ENCODE assay signal across 14 cellular contexts in genomic region chr15:81092559-81092902, GRCh38. TPM values are rescaled to one million over a fixed set of nuclear protein-coding genes. Genes with fewer than 3 reads are reported as not detected.
DNase-seq lines count a peak whose midpoint lies in the region; ATAC-seq and TF ChIP-seq lines count a peak whose summit lies in the region.
"Had no signal": no experiment of that assay in that cellular context is flagged by ENCODE, and none has a peak within 500 bp of the region (broad histone marks: within the 10 kb centered on the region; RNA-seq: fewer than 3 reads in every experiment).

No MANE protein-coding gene starts in this region.

- POLR2A ChIA-PET in HEK293 (lab: Yijun Ruan, JAX) = interaction anchor here (1.3 kb wide), 1 partner anchor 91 kb away, joined by 6 read pairs; the partner anchor contains the start of gene TLNRD1

- H3K36me3 ChIP-seq in HEK293 (ENCODE audit: control insufficient read depth in 2 of 2, insufficient read depth in 1 of 2, low read length in 2 of 2) (no peaks in the 10 kb centered on the region), skeletal muscle satellite cell (ENCODE audit: insufficient read depth, low read length) (no peaks in the 10 kb centered on the region)
- H3K36me3 ChIP-seq: SJSA1 had no signal

- intact Hi-C loops in left ventricle myocardium superior (cut with micrococcal nuclease) = no loop called here

- H3K4me1 ChIP-seq in HEK293 (ENCODE audit: control insufficient read depth, insufficient read depth, low read length) = peaks cover 4% of the 10 kb centered on the region; the same call in 1 of the 2 replicates
- H3K4me1 ChIP-seq in skeletal muscle satellite cell (ENCODE audit: control insufficient read depth, insufficient read depth, low read length) = peaks cover 12% of the 10 kb centered on the region
- H3K4me1 ChIP-seq: SJSA1 had no signal

- ATAC-seq in left ventricle myocardium superior = peak; percentile 37
- no peak for ATAC-seq in HG03521 (IDR thresholded peaks at IDR 0.05; ENCODE audit: unreplicated experiment)
- no peak for ATAC-seq in esophagus mucosa
- ATAC-seq: activated naive CD8-positive, alpha-beta T cell treated with anti-CD3 and anti-CD28 coated beads, Interleukin-2, amount 50 U/mL, for 24 hours had no signal

- DNase-seq in UCSD-AML1 (lab: John Stamatoyannopoulos, UW; ENCODE audit: unreplicated experiment) (peak; percentile 36), left ventricle myocardium superior (peak; percentile 43), OCI-M1 (lab: John Stamatoyannopoulos, UW) (no peak), NCI-H1436 (lab: John Stamatoyannopoulos, UW) (no peak)
- DNase-seq: activated B cell treated with CpG ODN at 0.5 μM for 24 hours; activated naive CD8-positive, alpha-beta T cell treated with anti-CD3 and anti-CD28 coated beads, Interleukin-2, amount 50 U/mL, for 24 hours; activated T-cell treated with anti-CD3 and anti-CD28 coated beads for 4 hours; NCI-H774; small intestine had no signal

- H3K4me2 ChIP-seq in skeletal muscle satellite cell (ENCODE audit: low read length) = peak overlapping the region; percentile 58

- peak overlapping the region; percentile 14 for H3K9ac ChIP-seq in skeletal muscle satellite cell (ENCODE audit: low read depth, low read length)

- TF ChIP-seq CTCF in HEK293 (tag by site-specific recombination; IDR thresholded peaks at IDR 0.05) = no peak

- H3K9me3 ChIP-seq in HEK293 (ENCODE audit: control insufficient read depth, insufficient read depth, low read depth, low read length) (no peaks in the 10 kb centered on the region), skeletal muscle satellite cell (replicated peaks; ENCODE audit: low read length) (no peaks in the 10 kb centered on the region)
- H3K9me3 ChIP-seq: SJSA1 had no signal

- peaks cover 7% of the 10 kb centered on the region for H3K27me3 ChIP-seq in skeletal muscle satellite cell (ENCODE audit: control insufficient read depth, insufficient read depth, low read length)
- H3K27me3 ChIP-seq: SJSA1 had no signal

- no peak overlapping the region for H3K4me3 ChIP-seq in HEK293 (ENCODE audit: low read depth, low read length)
- H3K4me3 ChIP-seq in skeletal muscle satellite cell (ENCODE audit: low read length) = peak overlapping the region; percentile 6
- H3K4me3 ChIP-seq: SJSA1 had no signal

- H3K27ac ChIP-seq in HEK293 (ENCODE audit: extremely low read depth, low read depth, low read length) = peak overlapping the region; percentile 21; the same call in 1 of the 2 replicates
- H3K27ac ChIP-seq: SJSA1 had no signal

- CTCF ChIA-PET in HEK293 (lab: Yijun Ruan, JAX) = interaction anchor here (0.6 to 2.5 kb wide), 10 partner anchors 11 to 637 kb away, joined by 3 to 31 read pairs (median 4); no protein-coding TSS in a partner anchor

TF ChIP-seq in HEK293, 187 proteins besides CTCF, POLR2A, EP300 and RAD21:
- TF ChIP-seq ZNF37A (tag by site-specific recombination; IDR thresholded peaks at IDR 0.05) (no peak), ZFP3 (tag by site-specific recombination; IDR thresholded peaks at IDR 0.05; ENCODE audit: low read depth) (no peak), ZNF394 (tag by site-specific recombination; IDR thresholded peaks at IDR 0.05; ENCODE audit: borderline replicate concordance) (0 out of 2 replicates have a peak, but pooled peaks have one; percentile 3), OSR2 (tag by site-specific recombination; IDR thresholded peaks at IDR 0.05) (no peak), ZNF544 (tag by site-specific recombination; IDR thresholded peaks at IDR 0.05) (no peak), ZBTB17 (tag by site-specific recombination; IDR thresholded peaks at IDR 0.05) (no peak; the same call in 1 of the 2 replicates), EGR2 (tag by site-specific recombination; IDR thresholded peaks at IDR 0.05; ENCODE audit: low read depth) (no peak), ZNF335 (tag by site-specific recombination; conservative IDR thresholded peaks at IDR 0.05) (0 out of 2 replicates have a peak, but pooled peaks have one; percentile 26), ZBTB1 (tag by site-specific recombination; IDR thresholded peaks at IDR 0.05) (no peak), ZNF211 (tag by site-specific recombination; IDR thresholded peaks at IDR 0.05; ENCODE audit: low read depth) (no peak)

RNA-seq across cellular contexts. Expression of gene CFAP161, which starts 41.5 kb away (rescaled TPM):
- total RNA-seq in left ventricle myocardium superior = 0.94 TPM
- total RNA-seq in skeletal muscle satellite cell (2012; rRNA removed) = under 0.01 TPM in 2 replicates
- 0.36 TPM for total RNA-seq in esophagus mucosa
- total RNA-seq: SJSA1 had no signal

Comparison
In these comparisons a context has a peak if more than half of its experiments do, and no peak if none do; other contexts are left out.
1. DNase-seq: peak in UCSD-AML1 (single experiment) and left ventricle myocardium superior (single experiment); none in OCI-M1 (single experiment) and NCI-H1436 (single experiment).